22 cellular contexts compared by ENCODE assay signal in the genomic region with DNA sequence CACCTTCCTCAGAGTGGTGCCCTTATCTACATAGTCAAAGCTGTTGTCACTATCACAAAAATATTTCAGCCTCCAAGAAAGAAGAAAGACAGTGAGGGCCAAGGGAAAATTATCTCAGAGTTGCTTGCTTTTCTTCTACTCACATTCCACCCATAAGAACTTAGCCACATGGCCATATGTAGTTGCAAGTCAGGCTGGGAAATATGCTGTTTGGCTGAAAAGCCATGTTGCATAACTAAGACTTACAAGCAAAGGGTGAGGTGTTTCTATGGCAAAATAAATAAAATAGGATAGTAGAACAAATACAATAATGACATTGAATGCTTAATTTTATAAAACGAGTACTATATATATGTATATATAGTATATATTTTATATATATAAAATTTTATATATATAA.
DNase-seq lines count a peak whose midpoint lies in the region; FAIRE-seq and TF ChIP-seq lines count a peak whose summit lies in the region.
"Had no signal": no experiment of that assay in that cellular context is flagged by ENCODE, and none has a peak within 500 bp of the region (broad histone marks: within the 10 kb centered on the region; RNA-seq: fewer than 3 reads in every experiment).

No MANE protein-coding gene starts in this region.

- FAIRE-seq in endometrium (lab: Jason Lieb, UNC) = peak; percentile 45
- no peak for FAIRE-seq in frontal cortex (lab: Jason Lieb, UNC)
- FAIRE-seq: GM12878, HepG2, K562 had no signal

- TF ChIP-seq CTCF in AG10803 (conservative IDR thresholded peaks at IDR 0.05; ENCODE audit: low read length) = no peak

- DNase-seq in AG10803 (ENCODE audit: low read depth) (peak; percentile 2), NCI-H69 (lab: John Stamatoyannopoulos, UW) (peak; percentile 4), iris pigment epithelial cell (ENCODE audit: low read depth) (peak; percentile 1), frontal cortex (ENCODE audit: low spot score in 2 of 2) (no peak), DMS 273 treated with DMSO at 0.1 percent for 48 hours (lab: John Stamatoyannopoulos, UW) (no peak), NCI-H446 treated with DMSO at 0.1 percent for 48 hours (lab: John Stamatoyannopoulos, UW) (no peak)
- DNase-seq: CD8-positive, alpha-beta memory T cell; DMS79; H7; MM.1S; NCI-H1048; NCI-H1436; NCI-H187 treated with DMSO at 0.1 percent for 48 hours; NCI-H510A treated with DMSO at 0.1 percent for 48 hours; NCI-H774; NK-92 treated with Interleukin-12 subunit alpha and Interleukin-12 subunit beta, amount 100 ng/mL, for 24 hours; Peyer's patch; SJCRH30 had no signal

- no peak overlapping the region for H3K4me3 ChIP-seq in AG10803 (ENCODE audit: low read length)
- H3K4me3 ChIP-seq: GM12878, K562, Peyer's patch, SJCRH30 had no signal

Comparison
In these comparisons a context has a peak if more than half of its experiments do, and no peak if none do; other contexts are left out.
1. DNase-seq: peak in AG10803 (single experiment), NCI-H69 (single experiment) and iris pigment epithelial cell (single experiment); none in frontal cortex (0 of 2), DMS 273 treated with DMSO at 0.1 percent for 48 hours (single experiment) and NCI-H446 treated with DMSO at 0.1 percent for 48 hours (single experiment).